8 cellular contexts compared by ENCODE assay signal in the genomic region with DNA sequence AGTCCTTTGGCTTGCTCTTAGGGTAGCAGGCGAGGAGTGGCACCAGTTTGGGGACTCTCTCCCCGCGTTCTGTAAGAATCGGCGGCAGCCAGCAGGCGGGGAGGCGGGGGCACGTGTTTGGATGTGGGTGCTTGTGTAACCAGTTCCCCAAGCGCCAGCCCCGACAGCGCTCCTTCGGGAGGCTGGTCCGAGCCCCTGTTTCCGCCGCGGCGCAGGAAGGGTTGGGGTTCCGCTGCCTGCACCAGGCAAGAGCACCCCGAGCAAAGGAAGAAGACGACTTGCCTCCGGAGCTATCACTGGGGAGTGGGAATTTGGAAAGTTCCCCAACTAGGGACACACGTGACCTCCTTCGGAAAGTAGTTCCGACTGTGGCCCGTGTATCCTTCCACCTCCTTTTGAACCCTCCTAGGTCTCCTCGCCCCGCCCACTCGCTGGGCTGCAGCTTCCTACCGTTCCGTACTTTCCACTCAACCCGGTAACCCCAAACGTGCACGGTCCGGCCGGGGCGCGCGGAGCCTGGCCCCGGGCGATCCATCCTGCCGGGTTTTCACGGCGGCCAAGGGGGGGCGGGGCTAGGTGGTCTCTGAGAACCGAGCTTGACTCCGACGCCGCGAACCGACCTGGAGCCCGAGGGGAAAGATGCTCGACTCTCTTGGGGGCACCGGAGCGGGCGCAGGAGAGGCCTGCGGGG. TPM values are rescaled to one million over a fixed set of nuclear protein-coding genes. Genes with fewer than 3 reads are reported as not detected.
DNase-seq lines count a peak whose midpoint lies in the region; ATAC-seq and FAIRE-seq lines count a peak whose summit lies in the region.

No MANE protein-coding gene starts in this region.

- DNase-seq in DMS53 (lab: John Stamatoyannopoulos, UW) = peak; percentile 99
- DNase-seq in SJSA1 (ENCODE audit: low read depth in 1 of 2, low spot score in 2 of 2) = peak; percentile 84 to 90
- peak; percentile 95 for DNase-seq in activated naive CD4-positive, alpha-beta T cell treated with anti-CD3 and anti-CD28 coated beads for 36 hours
- peak; percentile 81 for DNase-seq in frontal cortex (ENCODE audit: low spot score in 2 of 2)

- H3K36me3 Mint-ChIP-seq in activated naive CD4-positive, alpha-beta T cell treated with anti-CD3 and anti-CD28 coated beads for 36 hours (ENCODE audit: low read depth) = peaks cover 8% of the 10 kb centered on the region

- H3K4me3 Mint-ChIP-seq in activated naive CD4-positive, alpha-beta T cell treated with anti-CD3 and anti-CD28 coated beads for 36 hours = peak overlapping the region; percentile 96

- H3K4me1 ChIP-seq in HUES6 (ENCODE audit: control insufficient read depth, insufficient read depth, low read length) (peaks cover 14% of the 10 kb centered on the region), SJSA1 (replicated peaks) (no peaks in the 10 kb centered on the region), neuron (ENCODE audit: insufficient read depth, low read length) (no peaks in the 10 kb centered on the region), stomach smooth muscle (ENCODE audit: control insufficient read depth, insufficient read depth, low read length) (peaks cover 10% of the 10 kb centered on the region)

- H3K27me3 Mint-ChIP-seq in activated naive CD4-positive, alpha-beta T cell treated with anti-CD3 and anti-CD28 coated beads for 36 hours (ENCODE audit: low read depth) = peaks cover 3% of the 10 kb centered on the region

- no peak for FAIRE-seq in frontal cortex (lab: Jason Lieb, UNC)

- H2AFZ ChIP-seq in neuron (ENCODE audit: low read depth, low read length) = peak overlapping the region; percentile 21

- H3K9me3 Mint-ChIP-seq in activated naive CD4-positive, alpha-beta T cell treated with anti-CD3 and anti-CD28 coated beads for 36 hours = no peaks in the 10 kb centered on the region

- intact Hi-C loops in activated naive CD4-positive, alpha-beta T cell treated with anti-CD3 and anti-CD28 coated beads for 36 hours (cut with micrococcal nuclease) = loop anchor here (1.0 to 5.0 kb wide), 14 partner anchors 44 to 1020 kb away; a partner anchor contains a TSS

- H3K27ac Mint-ChIP-seq in activated naive CD4-positive, alpha-beta T cell treated with anti-CD3 and anti-CD28 coated beads for 36 hours = peak overlapping the region; percentile 95

- CTCF ChIA-PET in activated naive CD4-positive, alpha-beta T cell treated with anti-CD3 and anti-CD28 coated beads for 36 hours (lab: Charles Lee) = interaction anchor here (0.6 to 3.6 kb wide), 10 partner anchors 30 to 530 kb away, joined by 3 to 14 read pairs (median 4); no protein-coding TSS in a partner anchor

- H3K4me3 ChIP-seq in HUES6 (ENCODE audit: low read depth, low read length) (peak overlapping the region; percentile 95), SJSA1 (peak overlapping the region; percentile 94), neuron (ENCODE audit: low read length) (peak overlapping the region; percentile 56), stomach smooth muscle (ENCODE audit: low read length in 2 of 2) (peak overlapping the region; percentile 93 to 97)

- H3K9ac ChIP-seq in HUES6 (ENCODE audit: low read length) (peak overlapping the region; percentile 79), stomach smooth muscle (ENCODE audit: low read length in 2 of 2) (peak overlapping the region; percentile 73 to 83)

- peaks cover 33% of the 10 kb centered on the region for H3K4me1 Mint-ChIP-seq in activated naive CD4-positive, alpha-beta T cell treated with anti-CD3 and anti-CD28 coated beads for 36 hours (ENCODE audit: low read depth)

- H3K9me3 ChIP-seq in HUES6 (ENCODE audit: control insufficient read depth, insufficient read depth, low read depth, low read length) (no peaks in the 10 kb centered on the region), SJSA1 (replicated peaks) (no peaks in the 10 kb centered on the region), neuron (ENCODE audit: low read length) (no peaks in the 10 kb centered on the region), stomach smooth muscle (ENCODE audit: control insufficient read depth in 2 of 2, low read length in 2 of 2) (no peaks in the 10 kb centered on the region)

- peak; percentile 42 for ATAC-seq in GM21367 (IDR thresholded peaks at IDR 0.05; ENCODE audit: unreplicated experiment)

- H3K27me3 ChIP-seq in HUES6 (ENCODE audit: control insufficient read depth, insufficient read depth, low read length) (no peaks in the 10 kb centered on the region), SJSA1 (replicated peaks) (no peaks in the 10 kb centered on the region), neuron (ENCODE audit: insufficient read depth, low read length) (no peaks in the 10 kb centered on the region), stomach smooth muscle (ENCODE audit: control insufficient read depth in 1 of 2, insufficient read depth in 2 of 2, low read length in 2 of 2) (no peaks in the 10 kb centered on the region)

- H3K36me3 ChIP-seq in HUES6 (ENCODE audit: control insufficient read depth, insufficient read depth, low read length) (no peaks in the 10 kb centered on the region), SJSA1 (peaks cover 5% of the 10 kb centered on the region), neuron (ENCODE audit: insufficient read depth, low read length) (no peaks in the 10 kb centered on the region), stomach smooth muscle (ENCODE audit: control insufficient read depth in 2 of 2, insufficient read depth in 2 of 2, low read length in 2 of 2) (no peaks in the 10 kb centered on the region)

- H3K27ac ChIP-seq in HUES6 (ENCODE audit: low read depth, low read length) = peak overlapping the region; percentile 65; the same call in 1 of the 2 replicates
- no peak overlapping the region for H3K27ac ChIP-seq in SJSA1
- H3K27ac ChIP-seq in stomach smooth muscle (ENCODE audit: low read length) = peak overlapping the region; percentile 84

RNA-seq across cellular contexts. Expression of a gene that starts 1.2 kb away (rescaled TPM):
- 0.05 and 0.81 TPM in 2 replicates for total RNA-seq in SJSA1 (2014; rRNA removed; shearing (Covaris generic))
- total RNA-seq in activated naive CD4-positive, alpha-beta T cell treated with anti-CD3 and anti-CD28 coated beads for 36 hours = under 1 TPM; 0.17 to 0.21 TPM
- 0.82 TPM for total RNA-seq in frontal cortex

RNA-seq across cellular contexts. Expression of a gene that starts 1.3 kb away (rescaled TPM):
- 39.2 and 53.7 TPM in 2 replicates for total RNA-seq in SJSA1 (2014; rRNA removed; shearing (Covaris generic))
- total RNA-seq in activated naive CD4-positive, alpha-beta T cell treated with anti-CD3 and anti-CD28 coated beads for 36 hours = 10 to 100 TPM; 30.4 to 34.9 TPM
- total RNA-seq in frontal cortex = 212 TPM

RNA-seq across cellular contexts. Expression of a gene that starts 44.1 kb away (rescaled TPM):
- total RNA-seq in SJSA1 (2014; rRNA removed; shearing (Covaris generic)) = 46.2 and 63.7 TPM in 2 replicates
- total RNA-seq in activated naive CD4-positive, alpha-beta T cell treated with anti-CD3 and anti-CD28 coated beads for 36 hours = 10 to 100 TPM; 47.4 to 53.7 TPM
- 85.6 TPM for total RNA-seq in frontal cortex
